ENCODE assay signal across 1 cellular context in genomic region chr3:131026321-131027151, GRCh38.
A peak's percentile ranks its signal among the peaks of the same experiment; 100 is the strongest.
TF ChIP-seq lines count a peak whose summit lies in the region.

Gene ASTE1 (minus strand): TSS chr3:131026825. CDS start chr3:131025306, 1,519 bp downstream.
Gene NEK11 (plus strand): TSS chr3:131026877. CDS start chr3:131029709, 2,832 bp downstream.

TF ChIP-seq in K562, 482 proteins besides CTCF, POLR2A, EP300 and RAD21 (continued from another document and continues in another):
- TF ChIP-seq ZHX1 (conservative IDR thresholded peaks at IDR 0.05; ENCODE audit: low read length) (no peak), ETV5 (CRISPR knock-in tag; IDR thresholded peaks at IDR 0.05; ENCODE audit: low read depth) (peak; percentile 67; the same call in 1 of the 2 replicates), ID3 (CRISPR knock-in tag; IDR thresholded peaks at IDR 0.05) (no peak), ID3 (tag; IDR thresholded peaks at IDR 0.05) (peak; percentile 68; the same call in 1 of the 2 replicates), TSC22D4 (tag; IDR thresholded peaks at IDR 0.05) (no peak), SPI1 (IDR thresholded peaks at IDR 0.05; ENCODE audit: borderline replicate concordance, low read depth, low read length) (peak; percentile 31; the same call in 1 of the 2 replicates), MAX (CRISPR knock-in tag; IDR thresholded peaks at IDR 0.05) (peak; percentile 45), ZBTB49 (CRISPR knock-in tag; IDR thresholded peaks at IDR 0.05; ENCODE audit: borderline replicate concordance) (no peak), ZSCAN32 (CRISPR knock-in tag; IDR thresholded peaks at IDR 0.05) (no peak), HNRNPH1 (optimal IDR thresholded peaks at IDR 0.05; ENCODE audit: low read depth, low read length) (no peak), NR4A1 (CRISPR knock-in tag; IDR thresholded peaks at IDR 0.05) (no peak), NR4A1 (tag; IDR thresholded peaks at IDR 0.05) (no peak), RBM39 (optimal IDR thresholded peaks at IDR 0.05; ENCODE audit: low read depth, low read length) (no peak), PREB (CRISPR knock-in tag; IDR thresholded peaks at IDR 0.05) (no peak), PURB (CRISPR knock-in tag; IDR thresholded peaks at IDR 0.05; ENCODE audit: low read depth) (no peak), ZBTB34 (CRISPR knock-in tag; IDR thresholded peaks at IDR 0.05) (no peak), ZNF586 (CRISPR knock-in tag; conservative IDR thresholded peaks at IDR 0.05) (no peak), FOXA1 (IDR thresholded peaks at IDR 0.05; ENCODE audit: borderline replicate concordance) (no peak), ZNF717 (CRISPR knock-in tag; IDR thresholded peaks at IDR 0.05) (no peak), SMARCA5 (IDR thresholded peaks at IDR 0.05) (no peak), EWSR1 (IDR thresholded peaks at IDR 0.05; ENCODE audit: borderline replicate concordance, low read depth, partially characterized antibody) (no peak), ZC3H8 (IDR thresholded peaks at IDR 0.05) (no peak), ZNF212 (CRISPR knock-in tag; IDR thresholded peaks at IDR 0.05) (no peak), CUX1 (CRISPR knock-in tag; IDR thresholded peaks at IDR 0.05) (no peak), ZNF143 (CRISPR knock-in tag; IDR thresholded peaks at IDR 0.05) (peak; percentile 84), ZNF217 (CRISPR knock-in tag; IDR thresholded peaks at IDR 0.05) (no peak), CBX1 (IDR thresholded peaks at IDR 0.05; ENCODE audit: low read depth) (no peak), HNRNPL (IDR thresholded peaks at IDR 0.05; ENCODE audit: low read depth, low read length) (no peak), TEAD2 (tag; IDR thresholded peaks at IDR 0.05) (no peak), NCOA4 (IDR thresholded peaks at IDR 0.05; ENCODE audit: partially characterized antibody) (no peak), LCOR (CRISPR knock-in tag; IDR thresholded peaks at IDR 0.05) (no peak), SUPT5H (IDR thresholded peaks at IDR 0.05) (peak; percentile 74), SNIP1 (IDR thresholded peaks at IDR 0.05; ENCODE audit: low read depth) (no peak), ZNF253 (CRISPR knock-in tag; conservative IDR thresholded peaks at IDR 0.05) (no peak), ZNF232 (CRISPR knock-in tag; IDR thresholded peaks at IDR 0.05) (no peak), SP1 (CRISPR knock-in tag; IDR thresholded peaks at IDR 0.05) (no peak), ZNF77 (CRISPR knock-in tag; IDR thresholded peaks at IDR 0.05) (no peak), MAZ (CRISPR knock-in tag; conservative IDR thresholded peaks at IDR 0.05 in 1 of 2, IDR thresholded peaks at IDR 0.05 in 1 of 2) (0 out of 4 replicates have a peak, but pooled peaks of 1 of the 2 experiments have one; percentile 29), CC2D1A (IDR thresholded peaks at IDR 0.05) (no peak), IFI16 (CRISPR knock-in tag; IDR thresholded peaks at IDR 0.05) (no peak), PATZ1 (CRISPR knock-in tag; IDR thresholded peaks at IDR 0.05; ENCODE audit: borderline replicate concordance) (no peak), PML (IDR thresholded peaks at IDR 0.05; ENCODE audit: low read length) (0 out of 2 replicates have a peak, but pooled peaks have one; percentile 18), ZNF707 (CRISPR knock-in tag; conservative IDR thresholded peaks at IDR 0.05) (no peak), IRF1 (CRISPR knock-in tag; IDR thresholded peaks at IDR 0.05; ENCODE audit: borderline replicate concordance) (no peak), BRD4 (IDR thresholded peaks at IDR 0.05) (no peak), ZNF280B (CRISPR knock-in tag; IDR thresholded peaks at IDR 0.05) (no peak), JUN (IDR thresholded peaks at IDR 0.05; ENCODE audit: borderline replicate concordance, low read depth, low read length) (peak; percentile 16; the same call in 1 of the 2 replicates), JUN (CRISPR knock-in tag; IDR thresholded peaks at IDR 0.05; ENCODE audit: borderline replicate concordance) (no peak)
